27 cellular contexts compared by ENCODE assay signal in genomic region chr1:209790286-209791193, GRCh38. TPM values are rescaled to one million over a fixed set of nuclear protein-coding genes. Genes with fewer than 3 reads are reported as not detected.
DNase-seq lines count a peak whose midpoint lies in the region; ATAC-seq, FAIRE-seq and TF ChIP-seq lines count a peak whose summit lies in the region.
"Had no signal": no experiment of that assay in that cellular context is flagged by ENCODE, and none has a peak within 500 bp of the region (broad histone marks: within the 10 kb centered on the region; RNA-seq: fewer than 3 reads in every experiment).

No MANE protein-coding gene starts in this region.

- no peak for TF ChIP-seq CTCF in astrocyte (IDR thresholded peaks at IDR 0.05; ENCODE audit: insufficient read depth, low read depth, low read length)
- TF ChIP-seq CTCF in adrenal gland (IDR thresholded peaks at IDR 0.05): no peak
- TF ChIP-seq CTCF in nephron progenitor cell (IDR thresholded peaks at IDR 0.05): no peak

- no peak for TF ChIP-seq POLR2A in adrenal gland (IDR thresholded peaks at IDR 0.05)

- H3K36me3 Mint-ChIP-seq in astrocyte (ENCODE audit: low read depth, unreplicated experiment) (peaks cover 30% of the 10 kb centered on the region), nephron progenitor cell (ENCODE audit: low read depth) (peaks cover under 1% of the 10 kb centered on the region)

- H3K27ac ChIP-seq in astrocyte (ENCODE audit: low read depth, low read length) (no peak overlapping the region), mesodermal cell (ENCODE audit: low read depth, low read length, severe bottlenecking) (peak overlapping the region; percentile 23), adrenal gland (no peak overlapping the region)
- H3K27ac ChIP-seq: PC-9, SJCRH30 had no signal

- no peaks in the 10 kb centered on the region for H3K79me2 ChIP-seq in astrocyte (ENCODE audit: insufficient read depth, low read length)

- peak overlapping the region; percentile 55 for H3K27ac Mint-ChIP-seq in astrocyte (ENCODE audit: unreplicated experiment)
- H3K27ac Mint-ChIP-seq in nephron progenitor cell: no peak overlapping the region
- H3K27ac Mint-ChIP-seq: activated naive CD8-positive, alpha-beta T cell; H9; naive thymus-derived CD8-positive, alpha-beta T cell; stimulated activated naive CD8-positive, alpha-beta T cell treated with anti-CD3 and anti-CD28 coated beads, Interleukin-15, amount 100 ng/mL, for 72 hours had no signal

- H3K27me3 ChIP-seq in astrocyte (ENCODE audit: insufficient read depth, low read length) (no peaks in the 10 kb centered on the region), adrenal gland (no peaks in the 10 kb centered on the region)

- H3K4me1 Mint-ChIP-seq in astrocyte (ENCODE audit: low read depth, unreplicated experiment): peaks cover 7% of the 10 kb centered on the region
- no peaks in the 10 kb centered on the region for H3K4me1 Mint-ChIP-seq in nephron progenitor cell
- H3K4me1 Mint-ChIP-seq: H9; stimulated activated naive CD8-positive, alpha-beta T cell treated with anti-CD3 and anti-CD28 coated beads, Interleukin-15, amount 100 ng/mL, for 72 hours had no signal

- H3K9me3 Mint-ChIP-seq in astrocyte (ENCODE audit: unreplicated experiment) (no peaks in the 10 kb centered on the region), nephron progenitor cell (peaks cover 5% of the 10 kb centered on the region)
- H3K9me3 Mint-ChIP-seq: H9; stimulated activated naive CD8-positive, alpha-beta T cell treated with anti-CD3 and anti-CD28 coated beads, Interleukin-15, amount 100 ng/mL, for 72 hours had no signal

- intact Hi-C loops in adrenal gland (cut with DNase I): no loop called here

- H3K36me3 ChIP-seq in astrocyte (ENCODE audit: insufficient read depth, low read length) (no peaks in the 10 kb centered on the region), mesodermal cell (ENCODE audit: control insufficient read depth, insufficient read depth, low read length) (no peaks in the 10 kb centered on the region), adrenal gland (replicated peaks in 1 of 2) (peaks cover 0 to 27% of the 10 kb centered on the region in 2 donors)
- H3K36me3 ChIP-seq: SJCRH30 had no signal

- no peak overlapping the region for H3K4me2 ChIP-seq in astrocyte (ENCODE audit: low read length)
- H3K4me2 ChIP-seq: PC-9 had no signal

- no peak for ATAC-seq in HG02884 (IDR thresholded peaks at IDR 0.05; ENCODE audit: unreplicated experiment)
- ATAC-seq: naive thymus-derived CD8-positive, alpha-beta T cell; stimulated activated naive CD8-positive, alpha-beta T cell treated with anti-CD3 and anti-CD28 coated beads, Interleukin-15, amount 100 ng/mL, for 72 hours had no signal

- H3K4me3 Mint-ChIP-seq in astrocyte (ENCODE audit: unreplicated experiment) (no peak overlapping the region), nephron progenitor cell (no peak overlapping the region)
- H3K4me3 Mint-ChIP-seq: activated CD4-positive, alpha-beta T cell treated with anti-CD3 and anti-CD28 coated beads, Interleukin-2, amount 10 ng/mL, durations not matched to agents 24 days and 14 days; activated naive CD8-positive, alpha-beta T cell; activated T-helper 1 cell treated with anti-CD3 and anti-CD28 coated beads, Interleukin-12 subunit alpha, Interleukin-12 subunit beta, Interleukin-2, Interleukin-4 antibody, amounts not matched to agents 30 ng/mL and 10 ng/mL and 1 ng/mL, durations not matched to agents 14 hours and 24 hours and 36 hours; H9; naive thymus-derived CD8-positive, alpha-beta T cell; stimulated activated naive CD8-positive, alpha-beta T cell treated with anti-CD3 and anti-CD28 coated beads, Interleukin-15, amount 100 ng/mL, for 72 hours had no signal

- H3K9ac ChIP-seq in astrocyte (ENCODE audit: low read length): no peak overlapping the region

- H3K4me3 ChIP-seq in astrocyte (ENCODE audit: insufficient read depth, low read depth, low read length) (no peak overlapping the region), mesodermal cell (ENCODE audit: extremely low read depth, insufficient read depth, low read length, poor library complexity, severe bottlenecking) (no peak overlapping the region), adrenal gland (no peak overlapping the region)
- H3K4me3 ChIP-seq: PC-9, SJCRH30 had no signal

- no peak for FAIRE-seq in astrocyte (lab: Jason Lieb, UNC)

- 82 to 86% methylated on average over 10 of the region's 10 CpGs for WGBS in mesodermal cell (ENCODE audit: insufficient coverage in 2 of 2), 2 experiments
- 84 to 97% (median 89%) methylated on average over 7 to 10 of the region's 10 CpGs for WGBS in adrenal gland, 4 donors

- H3K4me1 ChIP-seq in astrocyte (ENCODE audit: insufficient read depth, low read length) (no peaks in the 10 kb centered on the region), mesodermal cell (ENCODE audit: control insufficient read depth, insufficient read depth, low read length, poor library complexity, severe bottlenecking) (peaks cover 6% of the 10 kb centered on the region), adrenal gland (replicated peaks in 1 of 2) (peaks cover 7 to 21% of the 10 kb centered on the region in 2 donors)
- H3K4me1 ChIP-seq: SJCRH30 had no signal

- H3K9me3 ChIP-seq in astrocyte (ENCODE audit: insufficient read depth, low read depth, low read length): no peaks in the 10 kb centered on the region
- no peaks in the 10 kb centered on the region for H3K9me3 ChIP-seq in mesodermal cell (ENCODE audit: control insufficient read depth, low read length)
- no peaks in the 10 kb centered on the region for H3K9me3 ChIP-seq in adrenal gland (replicated peaks in 1 of 3)

- H3K27me3 Mint-ChIP-seq in astrocyte (ENCODE audit: low read depth, unreplicated experiment) (no peaks in the 10 kb centered on the region), nephron progenitor cell (ENCODE audit: low read depth, poor library complexity) (peaks cover 81% of the 10 kb centered on the region)
- H3K27me3 Mint-ChIP-seq: stimulated activated naive CD8-positive, alpha-beta T cell treated with anti-CD3 and anti-CD28 coated beads, Interleukin-15, amount 100 ng/mL, for 72 hours had no signal

- H2AFZ ChIP-seq in astrocyte (ENCODE audit: low read depth, low read length): no peak overlapping the region
- H2AFZ ChIP-seq: PC-9 had no signal

- no peaks in the 10 kb centered on the region for H4K20me1 ChIP-seq in astrocyte (ENCODE audit: insufficient read depth, low read length)

- DNase-seq in A172 (ENCODE audit: low spot score) (peak; percentile 71), HCEC 1CT (peak; percentile 15), astrocyte (ENCODE audit: low read depth) (no peak), adrenal gland (no peak), nephron progenitor cell (no peak)
- no peak for DNase-seq in stimulated activated CD4-positive, alpha-beta T cell treated with anti-CD3 and anti-CD28 coated beads, Interleukin-15, amount 100 ng/mL, for 24 hours
- DNase-seq: activated CD4-positive, alpha-beta T cell treated with anti-CD3 and anti-CD28 coated beads, Interleukin-2, amount 10 ng/mL, durations not matched to agents 24 days and 14 days; C1 segment of cervical spinal cord; cerebellar nuclear complex; effector CD4-positive, alpha-beta T cell; erythroblast; foreskin fibroblast; H9; hippocampal formation; KG1; naive thymus-derived CD8-positive, alpha-beta T cell; NCI-H187; PC-9; SJCRH30; stimulated activated naive CD8-positive, alpha-beta T cell treated with anti-CD3 and anti-CD28 coated beads, Interleukin-15, amount 100 ng/mL, for 72 hours; T-helper 2 cell had no signal

RNA-seq across cellular contexts. Expression of gene C1orf74, which starts 6.2 kb away (rescaled TPM):
- 5.0 and 6.6 TPM in 2 replicates for total RNA-seq in A172 (2014; rRNA removed; shearing (Covaris generic))
- total RNA-seq in astrocyte: 2.2 and 2.6 TPM in 2 replicates
- 3.5 TPM for polyA plus RNA-seq in mesodermal cell (2013, experiment 1 of 2)
- 2.8 TPM for polyA plus RNA-seq in mesodermal cell (2013, experiment 2 of 2)
- total RNA-seq in adrenal gland: 1 to 10 TPM; 1.1 to 2.6 (median 2.2) TPM
- 1 to 10 TPM in 2 of 3 donors, under 1 TPM in 1; 0.98 to 4.0 (median 1.0) TPM for polyA plus RNA-seq in adrenal gland

RNA-seq across cellular contexts. Expression of gene IRF6, which starts 15.4 kb away (rescaled TPM):
- total RNA-seq in A172 (2014; rRNA removed; shearing (Covaris generic)): 0.02 TPM in 1 of 2 replicates, not detected in the other
- total RNA-seq in astrocyte (16.2 and 21.2 TPM in 2 replicates), adrenal gland (10 to 100 TPM in 7 of 8 donors, 1 to 10 TPM in 1; 8.1 to 60.2 (median 38.1) TPM)
- 1.3 TPM for polyA plus RNA-seq in mesodermal cell (2013, experiment 1 of 2)
- polyA plus RNA-seq in mesodermal cell (2013, experiment 2 of 2): 0.86 TPM
- polyA plus RNA-seq in adrenal gland: 1 to 10 TPM; 5.4 to 9.8 (median 8.5) TPM
- total RNA-seq: G401, osteocyte, SJCRH30 had no signal

RNA-seq across cellular contexts. Expression of gene TRAF3IP3, which starts 34.7 kb away (rescaled TPM):
- total RNA-seq in A172 (2014; rRNA removed; shearing (Covaris generic)): not detected in 2 replicates
- total RNA-seq in astrocyte: not detected in 2 replicates
- polyA plus RNA-seq in mesodermal cell (2013, experiment 1 of 2): 2.6 TPM
- polyA plus RNA-seq in mesodermal cell (2013, experiment 2 of 2): 2.3 TPM
- 1 to 10 TPM in 7 of 8 donors, under 1 TPM in 1; 0.88 to 9.8 (median 2.0) TPM for total RNA-seq in adrenal gland
- polyA plus RNA-seq in adrenal gland: 1 to 10 TPM; 1.0 to 3.8 (median 2.2) TPM
- total RNA-seq: H9, osteocyte, PC-9 had no signal

RNA-seq across cellular contexts. Expression of gene UTP25, which starts 37.2 kb away (rescaled TPM):
- total RNA-seq in A172 (2014; rRNA removed; shearing (Covaris generic)): 12.1 and 15.9 TPM in 2 replicates
- total RNA-seq in astrocyte (7.0 and 7.4 TPM in 2 replicates), adrenal gland (10 to 100 TPM in 1 of 8 donors, 1 to 10 TPM in 7; 5.3 to 11.0 (median 7.8) TPM)
- polyA plus RNA-seq in mesodermal cell (2013, experiment 1 of 2): 5.8 TPM
- 5.3 TPM for polyA plus RNA-seq in mesodermal cell (2013, experiment 2 of 2)
- polyA plus RNA-seq in adrenal gland: 1 to 10 TPM; 2.2 to 8.8 (median 2.4) TPM

Comparison
In these comparisons a context has a peak if more than half of its experiments do, and no peak if none do; other contexts are left out.
1. DNase-seq: peak in A172 (single experiment) and HCEC 1CT (single experiment); none in astrocyte (single experiment), adrenal gland (0 of 7), nephron progenitor cell (single experiment) and stimulated activated CD4-positive, alpha-beta T cell treated with anti-CD3 and anti-CD28 coated beads, Interleukin-15, amount 100 ng/mL, for 24 hours (single experiment).